Comparison of ENCODE assay signal across 8 cellular contexts in the genomic region with DNA sequence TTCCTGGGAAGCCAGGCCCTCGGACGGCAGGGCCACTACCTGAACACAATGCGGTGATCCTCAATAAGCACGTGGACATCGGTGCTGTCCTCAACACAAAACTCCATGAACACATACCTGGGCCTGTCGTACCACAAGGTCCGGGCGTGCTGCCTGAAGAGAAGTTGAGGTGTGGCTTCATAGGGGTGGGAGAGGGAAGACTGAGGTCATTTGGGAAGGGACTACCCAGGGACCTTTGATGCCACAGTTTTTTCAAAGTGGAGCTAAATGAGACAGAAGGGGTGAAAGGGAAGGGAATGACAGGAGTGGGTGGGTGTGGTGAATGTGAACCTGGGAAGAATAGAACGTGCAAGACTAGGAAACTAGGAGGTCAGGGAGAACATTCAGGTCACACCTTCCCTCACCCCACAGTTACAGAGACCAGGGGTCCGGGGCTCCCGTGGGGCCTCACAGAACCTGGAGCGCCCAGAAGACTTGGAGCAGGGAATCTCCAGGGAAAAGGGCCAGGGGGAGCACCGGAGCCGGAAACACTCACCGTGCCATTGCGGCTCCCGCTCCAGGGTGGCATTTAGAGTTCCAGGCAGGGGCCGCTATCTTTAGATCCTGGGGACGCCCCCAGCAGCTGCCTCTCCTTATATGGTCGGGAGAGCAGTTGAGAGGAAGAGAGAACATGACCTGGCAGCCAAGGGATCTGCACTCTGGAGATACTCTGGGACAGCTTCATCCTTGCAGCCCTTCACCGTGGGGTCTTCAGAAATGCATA. TPM values are rescaled to one million over a fixed set of nuclear protein-coding genes. Genes with fewer than 3 reads are reported as not detected.
A peak's percentile ranks its signal among the peaks of the same experiment; 100 is the strongest.
DNase-seq lines count a peak whose midpoint lies in the region; ATAC-seq and TF ChIP-seq lines count a peak whose summit lies in the region.

A gene (minus strand): TSS at position 570 of the 763 bp plus-strand sequence. CDS start 27 bp downstream, at position 543.

- peak within 1 kb of the TSS; percentile 77 for H3K27ac ChIP-seq in CD4-positive, alpha-beta memory T cell (ENCODE audit: low read depth, low read length)
- peak within 1 kb of the TSS; percentile 98 for H3K27ac ChIP-seq in VCaP

- peak within 1 kb of the TSS; percentile 89 to 99 (median 98) for H3K27ac Mint-ChIP-seq in CD4-positive, alpha-beta memory T cell

- peak; percentile 34 for ATAC-seq in GM21529 (IDR thresholded peaks at IDR 0.05; ENCODE audit: unreplicated experiment)
- no peak for ATAC-seq in HG03571 (IDR thresholded peaks at IDR 0.05; ENCODE audit: unreplicated experiment)

- TF ChIP-seq CTCF in VCaP (conservative IDR thresholded peaks at IDR 0.05), result no peak

- POLR2A ChIA-PET in CD4-positive, alpha-beta memory T cell (lab: Charles Lee; ENCODE audit: partially characterized antibody), result interaction anchor here (1.4 to 3.8 kb wide), 2 partner anchors 18 to 336 kb away, joined by 3 to 41 read pairs; a partner anchor contains a TSS

- H3K9me3 ChIP-seq in CD4-positive, alpha-beta memory T cell (ENCODE audit: control insufficient read depth in 1 of 2, low read length in 2 of 2), result no peaks in the 10 kb centered on the region

- no peaks in the 10 kb centered on the region for H3K27me3 ChIP-seq in CD4-positive, alpha-beta memory T cell (ENCODE audit: insufficient read depth, low read length)

- no peak for TF ChIP-seq POLR2A in erythroblast (IDR thresholded peaks at IDR 0.05; ENCODE audit: low read length)

- H3K36me3 Mint-ChIP-seq in CD4-positive, alpha-beta memory T cell, result peaks cover 0 to 13% of the 10 kb centered on the region in 2 donors

- H3K4me1 Mint-ChIP-seq in CD4-positive, alpha-beta memory T cell, result peaks cover 18 to 37% (median 25%) of the 10 kb centered on the region in 4 donors

- peak within 1 kb of the TSS; percentile 69 to 75 for H3K4me3 ChIP-seq in CD4-positive, alpha-beta memory T cell (ENCODE audit: low read length in 2 of 2)

- peak within 1 kb of the TSS; percentile 94 to 100 (median 97) for H3K4me3 Mint-ChIP-seq in CD4-positive, alpha-beta memory T cell

- H3K36me3 ChIP-seq in CD4-positive, alpha-beta memory T cell (ENCODE audit: insufficient read depth, low read length), result peaks cover 3% of the 10 kb centered on the region

- peaks cover 23% of the 10 kb centered on the region for H3K4me1 ChIP-seq in CD4-positive, alpha-beta memory T cell (ENCODE audit: insufficient read depth, low read length)

- DNase-seq in CD4-positive, alpha-beta memory T cell, result no peak
- DNase-seq in NCI-H1694 treated with DMSO at 0.1 percent for 48 hours (lab: John Stamatoyannopoulos, UW), result peak; percentile 63
- peak; percentile 80 to 81 for DNase-seq in erythroblast (lab: John Stamatoyannopoulos, UW)
- peak; percentile 95 for DNase-seq in myocyte (ENCODE audit: low read depth)
- no peak for DNase-seq in kidney glomerular epithelial cell (lab: John Stamatoyannopoulos, UW)

- H3K27me3 Mint-ChIP-seq in CD4-positive, alpha-beta memory T cell, result no peaks in the 10 kb centered on the region

- peaks cover 0 to 3% (median 0%) of the 10 kb centered on the region in 8 donors for H3K9me3 Mint-ChIP-seq in CD4-positive, alpha-beta memory T cell

- CTCF ChIA-PET in CD4-positive, alpha-beta memory T cell (lab: Charles Lee; ENCODE audit: partially characterized antibody), result interaction anchor here (1.0 kb wide), 1 partner anchor 18 kb away, joined by 3 read pairs; a partner anchor contains a TSS

- intact Hi-C loops in CD4-positive, alpha-beta memory T cell (cut with micrococcal nuclease), result loop anchor here (1.0 to 2.0 kb wide), 3 partner anchors 15 to 146 kb away; a partner anchor contains a TSS

RNA-seq across cellular contexts. Expression of the gene that starts here (rescaled TPM):
- total RNA-seq in CD4-positive, alpha-beta memory T cell, result under 1 TPM; 0.20 to 0.30 TPM
- under 1 TPM in 1 of 2 donors, not detected in 1; 0.52 TPM for polyA plus RNA-seq in CD4-positive, alpha-beta memory T cell
- total RNA-seq in myocyte, result 28.8 and 29.1 TPM in 2 replicates
- polyA plus RNA-seq in myocyte (2012), result 13.1 TPM

Comparison
In these comparisons a context has a peak if more than half of its experiments do, and no peak if none do; other contexts are left out.
1. RNA of the gene that starts here (total RNA-seq): 28.8 to 29.1 TPM in myocyte; 0.20 to 0.30 TPM in CD4-positive, alpha-beta memory T cell; every median in the first group is over 10 times any median in the second.
2. DNase-seq: peak in NCI-H1694 treated with DMSO at 0.1 percent for 48 hours (single experiment), erythroblast (2 of 2) and myocyte (single experiment); none in CD4-positive, alpha-beta memory T cell (0 of 5) and kidney glomerular epithelial cell (single experiment).